ENCODE assay signal across 10 cellular contexts in the genomic region with DNA sequence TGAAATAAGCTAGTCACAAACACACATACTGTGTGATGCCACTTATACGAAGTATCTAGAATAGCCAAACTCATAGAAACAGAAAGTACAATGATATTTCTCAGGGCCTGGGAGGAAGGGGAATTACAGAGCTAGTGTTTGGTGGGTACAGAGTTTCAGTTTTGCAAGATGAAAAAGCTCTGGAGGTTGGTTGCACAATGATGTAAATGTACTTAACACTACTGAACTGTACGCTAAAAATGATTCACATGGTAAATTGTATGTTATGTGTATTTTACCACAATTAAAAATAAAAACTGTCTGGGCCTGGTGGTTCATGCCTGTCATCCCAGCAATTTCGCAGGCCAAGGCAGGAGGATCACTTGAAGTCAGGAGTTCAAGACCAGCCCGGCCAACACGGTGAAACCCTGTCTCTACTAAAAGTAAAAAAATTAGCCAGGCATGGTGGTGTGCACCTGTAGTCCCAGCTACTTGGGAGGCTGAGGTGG. TPM values are rescaled to one million over a fixed set of nuclear protein-coding genes. Genes with fewer than 3 reads are reported as not detected.
DNase-seq lines count a peak whose midpoint lies in the region; ATAC-seq, FAIRE-seq and TF ChIP-seq lines count a peak whose summit lies in the region.
"Had no signal": no experiment of that assay in that cellular context is flagged by ENCODE, and none has a peak within 500 bp of the region (broad histone marks: within the 10 kb centered on the region; RNA-seq: fewer than 3 reads in every experiment).

No MANE protein-coding gene starts in this region.

- H3K27ac ChIP-seq in colonic mucosa, result no peak overlapping the region

- H3K4me3 ChIP-seq in colonic mucosa, result no peak overlapping the region

- peak; percentile 10 to 13 for DNase-seq in activated CD4-positive, alpha-beta T cell treated with anti-CD3 and anti-CD28 coated beads for 24 hours (ENCODE audit: low read depth in 2 of 2)
- no peak for DNase-seq in activated CD4-positive, alpha-beta T cell treated with anti-CD3 and anti-CD28 coated beads for 1 hour
- peak; percentile 58 for DNase-seq in SKM-1 treated with dmso at 0.1 percent for 144 hours (lab: John Stamatoyannopoulos, UW; ENCODE audit: unreplicated experiment)
- DNase-seq in pons (ENCODE audit: low spot score), result peak; percentile 41
- no peak for DNase-seq in D721Med (ENCODE audit: insufficient read length, low spot score)
- no peak for DNase-seq in NCI-H226
- no peak for DNase-seq in colonic mucosa
- DNase-seq: 8988T; effector memory CD4-positive, alpha-beta T cell had no signal

- H3K9me3 ChIP-seq in colonic mucosa, result no peaks in the 10 kb centered on the region

- TF ChIP-seq CTCF in D721Med (IDR thresholded peaks at IDR 0.05; ENCODE audit: insufficient read depth, missing control alignments) (no peak), colonic mucosa (IDR thresholded peaks at IDR 0.05) (no peak)

- no peaks in the 10 kb centered on the region for H3K27me3 ChIP-seq in colonic mucosa

- no peaks in the 10 kb centered on the region for H3K4me1 ChIP-seq in colonic mucosa

- ATAC-seq in HG02943 (IDR thresholded peaks at IDR 0.05; ENCODE audit: low read depth, unreplicated experiment), result peak; percentile 79

- H3K36me3 ChIP-seq in colonic mucosa, result no peaks in the 10 kb centered on the region

- intact Hi-C loops in colonic mucosa (cut with DNase I), result no loop called here

- no peak for FAIRE-seq in D721Med (lab: Jason Lieb, UNC)

- no peak overlapping the region for H3K9ac ChIP-seq in colonic mucosa (ENCODE audit: low read depth in 2 of 2, low read length in 2 of 2)

RNA-seq across cellular contexts. Expression of a gene that starts 15.3 kb away (rescaled TPM):
- 1 to 10 TPM; 1.5 to 1.8 TPM for total RNA-seq in colonic mucosa

Comparison
In these comparisons a context has a peak if more than half of its experiments do, and no peak if none do; other contexts are left out.
1. DNase-seq: peak in activated CD4-positive, alpha-beta T cell treated with anti-CD3 and anti-CD28 coated beads for 24 hours (2 of 2), SKM-1 treated with dmso at 0.1 percent for 144 hours (single experiment) and pons (single experiment); none in activated CD4-positive, alpha-beta T cell treated with anti-CD3 and anti-CD28 coated beads for 1 hour (single experiment), D721Med (single experiment), NCI-H226 (single experiment) and colonic mucosa (single experiment).